In genomic region chr4:79255793-79256192, GRCh38 we compare ENCODE assay signal across 21 cellular contexts.
DNase-seq lines count a peak whose midpoint lies in the region; ATAC-seq and TF ChIP-seq lines count a peak whose summit lies in the region.
"Had no signal": no experiment of that assay in that cellular context is flagged by ENCODE, and none has a peak within 500 bp of the region (broad histone marks: within the 10 kb centered on the region; RNA-seq: fewer than 3 reads in every experiment).

No MANE protein-coding gene starts in this region.

- no peak overlapping the region for H3K4me2 ChIP-seq in GM23338
- H3K4me2 ChIP-seq in osteoblast (ENCODE audit: insufficient read depth, low read length): no peak overlapping the region
- H3K4me2 ChIP-seq: PC-9 had no signal

- no peaks in the 10 kb centered on the region for H3K4me1 Mint-ChIP-seq in GM23338

- H3K9me2 ChIP-seq in GM23338 (ENCODE audit: insufficient read depth): no peaks in the 10 kb centered on the region

- H3K4me3 ChIP-seq in BE2C (ENCODE audit: low read depth, low read length): no peak overlapping the region; the same call in 1 of the 2 replicates
- no peak overlapping the region for H3K4me3 ChIP-seq in GM23338
- H3K4me3 ChIP-seq in osteoblast (ENCODE audit: insufficient read depth, low read length): no peak overlapping the region
- H3K4me3 ChIP-seq: PC-9, SK-N-MC had no signal

- peaks cover 14% of the 10 kb centered on the region for H3K4me1 ChIP-seq in BE2C
- no peaks in the 10 kb centered on the region for H3K4me1 ChIP-seq in GM23338 (ENCODE audit: insufficient read depth)
- H3K4me1 ChIP-seq in osteoblast (ENCODE audit: insufficient read depth, low read length): no peaks in the 10 kb centered on the region

- peak; percentile 68 for DNase-seq in BE2C
- DNase-seq in GM23338 (ENCODE audit: low spot score): peak; percentile 81
- DNase-seq in NCI-H69 (lab: John Stamatoyannopoulos, UW): peak; percentile 73
- DNase-seq in iPS-NIHi7 (ENCODE audit: extremely low spot score): peak; percentile 41
- no peak for DNase-seq in amygdala (lab: John Stamatoyannopoulos, UW)
- no peak for DNase-seq in osteoblast (ENCODE audit: insufficient read length, low spot score, missing footprints)
- no peak for DNase-seq in GM10248 (ENCODE audit: extremely low spot score)
- DNase-seq: DMS79 treated with DMSO at 0.1 percent for 48 hours, MM.1S, NCI-H1092, NCI-H1436, NCI-H187 treated with DMSO at 0.1 percent for 48 hours, NCI-H345, NCI-H524, PC-9, RPMI8226, SHP77, SW 1271 had no signal

- H3K36me3 ChIP-seq in BE2C (no peaks in the 10 kb centered on the region), GM23338 (ENCODE audit: insufficient read depth) (no peaks in the 10 kb centered on the region), osteoblast (ENCODE audit: insufficient read depth, low read length) (no peaks in the 10 kb centered on the region)

- H3K36me3 Mint-ChIP-seq in GM23338 (ENCODE audit: low read depth): peaks cover 4% of the 10 kb centered on the region
- H3K36me3 Mint-ChIP-seq: CD14-positive monocyte had no signal

- H4K20me1 ChIP-seq in GM23338 (replicated peaks; ENCODE audit: insufficient read depth) (no peaks in the 10 kb centered on the region), osteoblast (ENCODE audit: insufficient read depth, low read length) (no peaks in the 10 kb centered on the region)

- POLR2A ChIA-PET in GM10248 (lab: Yijun Ruan, JAX): no interaction called here

- no peak overlapping the region for H3K27ac ChIP-seq in GM23338 (ENCODE audit: low read depth)
- no peak overlapping the region for H3K27ac ChIP-seq in osteoblast (ENCODE audit: low read depth, low read length)
- H3K27ac ChIP-seq: PC-9, SK-N-MC had no signal

- peaks cover 14% of the 10 kb centered on the region for H3K9me3 Mint-ChIP-seq in GM23338

- no peaks in the 10 kb centered on the region for H3K9me3 ChIP-seq in BE2C
- H3K9me3 ChIP-seq in osteoblast (ENCODE audit: low read depth, low read length): no peaks in the 10 kb centered on the region

- H3K27ac Mint-ChIP-seq in GM23338: no peak overlapping the region
- H3K27ac Mint-ChIP-seq: CD14-positive monocyte had no signal

- H3K27me3 ChIP-seq in BE2C: no peaks in the 10 kb centered on the region
- no peaks in the 10 kb centered on the region for H3K27me3 ChIP-seq in GM23338 (ENCODE audit: insufficient read depth)
- H3K27me3 ChIP-seq in osteoblast (ENCODE audit: insufficient read depth, low read length): no peaks in the 10 kb centered on the region

- no peak overlapping the region for H2AFZ ChIP-seq in GM23338
- no peak overlapping the region for H2AFZ ChIP-seq in osteoblast (ENCODE audit: low read length)
- H2AFZ ChIP-seq: PC-9 had no signal

- no peak overlapping the region for H3K4me3 Mint-ChIP-seq in GM23338
- H3K4me3 Mint-ChIP-seq: CD14-positive monocyte had no signal

- H3K79me2 ChIP-seq in GM23338 (replicated peaks; ENCODE audit: insufficient read depth): no peaks in the 10 kb centered on the region
- H3K79me2 ChIP-seq in osteoblast (ENCODE audit: insufficient read depth, low read length): no peaks in the 10 kb centered on the region

- peak; percentile 89 for ATAC-seq in GM23338
- ATAC-seq in GM19455 (IDR thresholded peaks at IDR 0.05; ENCODE audit: unreplicated experiment): no peak

- no peak for TF ChIP-seq CTCF in BE2C (IDR thresholded peaks at IDR 0.05; ENCODE audit: low read depth, low read length)
- TF ChIP-seq CTCF in GM23338 (conservative IDR thresholded peaks at IDR 0.05; ENCODE audit: low read depth in 2 of 2): no peak
- TF ChIP-seq CTCF in osteoblast (IDR thresholded peaks at IDR 0.05; ENCODE audit: extremely low read depth, low read depth, low read length): no peak
- no peak for TF ChIP-seq CTCF in GM10248 (IDR thresholded peaks at IDR 0.05; ENCODE audit: control extremely low read depth, extremely low read depth, low read depth, missing control alignments)

- no peaks in the 10 kb centered on the region for H3F3A ChIP-seq in GM23338 (replicated peaks; ENCODE audit: low read depth)

- CTCF ChIA-PET in GM10248 (lab: Yijun Ruan, JAX): interaction anchor here (1.0 kb wide), 1 partner anchor 9 kb away, joined by 3 read pairs; no protein-coding TSS in a partner anchor

- H3K27me3 Mint-ChIP-seq in GM23338 (ENCODE audit: insufficient read depth, low read depth, poor library complexity): no peaks in the 10 kb centered on the region

TF ChIP-seq in GM23338, 12 proteins besides CTCF, POLR2A, EP300 and RAD21 (continues in another document):
- TF ChIP-seq ZNF462 (CRISPR knock-in tag; IDR thresholded peaks at IDR 0.05) (no peak), ZNF114 (CRISPR knock-in tag; IDR thresholded peaks at IDR 0.05) (no peak), CREB1 (CRISPR knock-in tag; IDR thresholded peaks at IDR 0.05; ENCODE audit: low read depth) (no peak), STAT1 (IDR thresholded peaks at IDR 0.05; ENCODE audit: unreplicated experiment) (no peak), NANOG (IDR thresholded peaks at IDR 0.05; ENCODE audit: borderline replicate concordance) (no peak)
- TF ChIP-seq, protein P1, sequence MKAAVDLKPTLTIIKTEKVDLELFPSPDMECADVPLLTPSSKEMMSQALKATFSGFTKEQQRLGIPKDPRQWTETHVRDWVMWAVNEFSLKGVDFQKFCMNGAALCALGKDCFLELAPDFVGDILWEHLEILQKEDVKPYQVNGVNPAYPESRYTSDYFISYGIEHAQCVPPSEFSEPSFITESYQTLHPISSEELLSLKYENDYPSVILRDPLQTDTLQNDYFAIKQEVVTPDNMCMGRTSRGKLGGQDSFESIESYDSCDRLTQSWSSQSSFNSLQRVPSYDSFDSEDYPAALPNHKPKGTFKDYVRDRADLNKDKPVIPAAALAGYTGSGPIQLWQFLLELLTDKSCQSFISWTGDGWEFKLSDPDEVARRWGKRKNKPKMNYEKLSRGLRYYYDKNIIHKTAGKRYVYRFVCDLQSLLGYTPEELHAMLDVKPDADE (IDR thresholded peaks at IDR 0.05): no peak

Comparison
In these comparisons a context has a peak if more than half of its experiments do, and no peak if none do; other contexts are left out.
1. DNase-seq: peak in BE2C (single experiment), GM23338 (single experiment), NCI-H69 (single experiment) and iPS-NIHi7 (single experiment); none in amygdala (0 of 56), osteoblast (single experiment) and GM10248 (single experiment).